22 cellular contexts compared by ENCODE assay signal in the genomic region with DNA sequence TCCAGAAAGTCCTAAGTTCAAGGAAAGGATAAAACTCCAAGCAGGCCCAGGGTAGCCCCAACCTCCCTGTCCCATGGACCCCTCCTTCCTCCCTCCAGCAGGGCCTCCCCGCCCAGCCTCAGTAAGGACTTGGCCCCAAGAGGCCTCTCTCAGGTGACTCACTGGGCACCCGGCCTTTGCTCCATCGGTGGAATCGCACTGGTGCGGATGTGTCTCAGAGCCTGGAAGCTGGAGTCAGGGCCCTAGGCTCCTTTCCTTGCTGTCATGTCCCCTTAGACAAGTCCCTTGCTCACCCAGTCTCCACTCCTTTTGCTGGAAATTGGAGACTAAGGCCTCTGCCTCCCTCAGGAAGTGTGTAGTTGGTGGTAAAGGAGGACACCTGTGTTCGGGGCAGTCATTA.
DNase-seq lines count a peak whose midpoint lies in the region; ATAC-seq and TF ChIP-seq lines count a peak whose summit lies in the region.
"Had no signal": no experiment of that assay in that cellular context is flagged by ENCODE, and none has a peak within 500 bp of the region (broad histone marks: within the 10 kb centered on the region; RNA-seq: fewer than 3 reads in every experiment).

No MANE protein-coding gene starts in this region.

- no peak overlapping the region for H2AFZ ChIP-seq in hepatocyte
- no peak overlapping the region for H2AFZ ChIP-seq in neuronal stem cell (ENCODE audit: low read length)

- no peak overlapping the region for H3K23ac ChIP-seq in neuronal stem cell (ENCODE audit: low read depth, low read length, poor library complexity)

- H3K18ac ChIP-seq in neuronal stem cell (ENCODE audit: low read length) = no peak overlapping the region

- H3K27ac ChIP-seq in Panc1 (ENCODE audit: low read length) = no peak overlapping the region
- H3K27ac ChIP-seq in hepatocyte = no peak overlapping the region
- no peak overlapping the region for H3K27ac ChIP-seq in neuronal stem cell (replicated peaks; ENCODE audit: low read length)
- no peak overlapping the region for H3K27ac ChIP-seq in dorsolateral prefrontal cortex
- H3K27ac ChIP-seq: BLaER1 had no signal

- BruUV-seq in Panc1 (replicated peaks; lab: Mats Ljungman, UMichigan) = no TSS peak

- H4K91ac ChIP-seq in neuronal stem cell (ENCODE audit: low read depth, low read length, poor library complexity) = no peak overlapping the region

- H4K8ac ChIP-seq in neuronal stem cell (ENCODE audit: low read depth, low read length) = no peak overlapping the region

- H4K20me1 ChIP-seq in hepatocyte (ENCODE audit: insufficient read depth, poor library complexity, severe bottlenecking) = no peaks in the 10 kb centered on the region
- H4K20me1 ChIP-seq: BLaER1 had no signal

- no peak overlapping the region for H2AK5ac ChIP-seq in neuronal stem cell (ENCODE audit: low read depth, low read length)

- H3K9me3 ChIP-seq in MG63 (peaks cover 7% of the 10 kb centered on the region), Panc1 (ENCODE audit: control insufficient read depth, insufficient read depth, low read depth, low read length) (no peaks in the 10 kb centered on the region), hepatocyte (ENCODE audit: low read depth) (no peaks in the 10 kb centered on the region), neuronal stem cell (replicated peaks in 1 of 2; ENCODE audit: control insufficient read depth in 2 of 2, insufficient read depth in 1 of 2, low read depth in 1 of 2, low read length in 2 of 2) (peaks cover 0 to 4% of the 10 kb centered on the region in 2 donors)

- H2BK120ac ChIP-seq in neuronal stem cell (ENCODE audit: low read depth, low read length) = no peak overlapping the region

- H3K9ac ChIP-seq in neuronal stem cell (ENCODE audit: low read depth, low read length, poor library complexity) = peak overlapping the region; percentile 15
- H3K9ac ChIP-seq: BLaER1 had no signal

- TF ChIP-seq CTCF in Panc1 (IDR thresholded peaks at IDR 0.05) (no peak), hepatocyte (IDR thresholded peaks at IDR 0.05; ENCODE audit: poor library complexity) (no peak), dorsolateral prefrontal cortex (IDR thresholded peaks at IDR 0.05 in 54 of 56, conservative IDR thresholded peaks at IDR 0.05 in 2 of 56; ENCODE audit: low read depth in 1 of 56, partially characterized antibody in 56 of 56) (no peak)

- H3K4me3 ChIP-seq in MG63 (no peak overlapping the region), Panc1 (ENCODE audit: low read depth in 2 of 2, low read length in 2 of 2) (no peak overlapping the region), hepatocyte (no peak overlapping the region), neuronal stem cell (ENCODE audit: low read length in 2 of 2) (no peak overlapping the region), dorsolateral prefrontal cortex (no peak overlapping the region)
- H3K4me3 ChIP-seq: BLaER1 had no signal

- ATAC-seq in Panc1 = 0 out of 2 replicates have a peak, but pooled peaks have one; percentile 23

- no peaks in the 10 kb centered on the region for H3K4me1 ChIP-seq in Panc1 (ENCODE audit: control insufficient read depth, insufficient read depth, low read length)
- peaks cover 5% of the 10 kb centered on the region for H3K4me1 ChIP-seq in hepatocyte (ENCODE audit: insufficient read depth)
- H3K4me1 ChIP-seq in neuronal stem cell (ENCODE audit: control insufficient read depth in 2 of 2, insufficient read depth in 1 of 2, low read depth in 1 of 2, low read length in 2 of 2) = peaks cover 0 to 2% of the 10 kb centered on the region in 2 donors
- H3K4me1 ChIP-seq: BE2C, BLaER1 had no signal

- H2BK5ac ChIP-seq in neuronal stem cell (ENCODE audit: low read length) = no peak overlapping the region

- H3K27me3 ChIP-seq in MG63 (no peaks in the 10 kb centered on the region), Panc1 (ENCODE audit: control insufficient read depth, insufficient read depth, low read length) (no peaks in the 10 kb centered on the region), hepatocyte (no peaks in the 10 kb centered on the region), neuronal stem cell (ENCODE audit: control insufficient read depth in 3 of 3, insufficient read depth in 3 of 3, low read depth in 1 of 3, low read length in 3 of 3) (no peaks in the 10 kb centered on the region), dorsolateral prefrontal cortex (no peaks in the 10 kb centered on the region)
- H3K27me3 ChIP-seq: BE2C, BLaER1 had no signal

- H3K4me2 ChIP-seq in hepatocyte (no peak overlapping the region), neuronal stem cell (ENCODE audit: insufficient read depth, low read length, poor library complexity, severe bottlenecking) (no peak overlapping the region)
- H3K4me2 ChIP-seq: BLaER1 had no signal

- H3K79me1 ChIP-seq in neuronal stem cell (ENCODE audit: low read depth, low read length) = no peaks in the 10 kb centered on the region

- WGBS in hepatocyte (ENCODE audit: low lambda C conversion rate, missing lambda C conversion rate) = 77% methylated on average over 6 of the region's 6 CpGs
- WGBS in neuronal stem cell (ENCODE audit: extremely low coverage in 2 of 2, insufficient read length in 2 of 2, insufficient replicate concordance in 1 of 2), 2 donors = no CpG with 5 or more reads among the region's 6 CpGs

- POLR2A ChIA-PET in Panc1 (lab: Charles Lee) = no interaction called here

- intact Hi-C loops in Panc1 (cut with micrococcal nuclease; ENCODE audit: unreplicated experiment) (no loop called here), dorsolateral prefrontal cortex (cut with DNase I) (no loop called here)

- H3K14ac ChIP-seq in neuronal stem cell (ENCODE audit: low read length) = no peak overlapping the region

- H3K4ac ChIP-seq in neuronal stem cell (ENCODE audit: low read length) = no peak overlapping the region

- no peaks in the 10 kb centered on the region for H3K79me2 ChIP-seq in hepatocyte

- H2BK12ac ChIP-seq in neuronal stem cell (ENCODE audit: low read length) = no peak overlapping the region

- H3K36me3 ChIP-seq in MG63 = no peaks in the 10 kb centered on the region
- H3K36me3 ChIP-seq in Panc1 (ENCODE audit: control insufficient read depth, insufficient read depth, low read length) = no peaks in the 10 kb centered on the region
- H3K36me3 ChIP-seq in hepatocyte (replicated peaks; ENCODE audit: insufficient read depth, low read depth) = no peaks in the 10 kb centered on the region
- no peaks in the 10 kb centered on the region for H3K36me3 ChIP-seq in neuronal stem cell (replicated peaks in 1 of 2; ENCODE audit: control insufficient read depth in 2 of 2, insufficient read depth in 2 of 2, low read length in 2 of 2)
- H3K36me3 ChIP-seq: BE2C, BLaER1 had no signal

- CTCF ChIA-PET in Panc1 (lab: Charles Lee) = no interaction called here

- no peak overlapping the region for H2BK15ac ChIP-seq in neuronal stem cell (ENCODE audit: low read length)

- in situ Hi-C loops in Panc1 (cut with HindIII; ENCODE audit: low pct_unique_long_range_greater_than_20kb, low sequenced_read_pairs) = no loop called here

- no peaks in the 10 kb centered on the region for H3K9me2 ChIP-seq in hepatocyte (replicated peaks; ENCODE audit: insufficient read depth)

- DNase-seq in MG63 (peak; percentile 18), Panc1 (ENCODE audit: low read depth, low spot score) (no peak), hepatocyte (ENCODE audit: low spot score) (peak; percentile 17), neuronal stem cell (ENCODE audit: low spot score) (no peak), NCI-H1930 (lab: John Stamatoyannopoulos, UW) (no peak), NCI-H1694 (lab: John Stamatoyannopoulos, UW) (no peak), dorsolateral prefrontal cortex (no peak), T1000 (lab: John Stamatoyannopoulos, UW) (no peak)
- DNase-seq: 8988T; ACHN; BE2C; C1 segment of cervical spinal cord; CD4-positive, alpha-beta memory T cell; CD4-positive, CD25-positive, alpha-beta regulatory T cell; CD8-positive, alpha-beta memory T cell; COR-L47; DMS 273 treated with DMSO at 0.1 percent for 48 hours; DMS153; DMS53; DMS79 treated with DMSO at 0.1 percent for 48 hours; GF-D8 had no signal

Comparison
In these comparisons a context has a peak if more than half of its experiments do, and no peak if none do; other contexts are left out.
1. DNase-seq: peak in MG63 (single experiment) and hepatocyte (single experiment); none in Panc1 (single experiment), neuronal stem cell (single experiment), NCI-H1930 (0 of 2), NCI-H1694 (single experiment), dorsolateral prefrontal cortex (0 of 10) and T1000 (single experiment).